Comparison of ENCODE assay signal across 17 cellular contexts in the genomic region with DNA sequence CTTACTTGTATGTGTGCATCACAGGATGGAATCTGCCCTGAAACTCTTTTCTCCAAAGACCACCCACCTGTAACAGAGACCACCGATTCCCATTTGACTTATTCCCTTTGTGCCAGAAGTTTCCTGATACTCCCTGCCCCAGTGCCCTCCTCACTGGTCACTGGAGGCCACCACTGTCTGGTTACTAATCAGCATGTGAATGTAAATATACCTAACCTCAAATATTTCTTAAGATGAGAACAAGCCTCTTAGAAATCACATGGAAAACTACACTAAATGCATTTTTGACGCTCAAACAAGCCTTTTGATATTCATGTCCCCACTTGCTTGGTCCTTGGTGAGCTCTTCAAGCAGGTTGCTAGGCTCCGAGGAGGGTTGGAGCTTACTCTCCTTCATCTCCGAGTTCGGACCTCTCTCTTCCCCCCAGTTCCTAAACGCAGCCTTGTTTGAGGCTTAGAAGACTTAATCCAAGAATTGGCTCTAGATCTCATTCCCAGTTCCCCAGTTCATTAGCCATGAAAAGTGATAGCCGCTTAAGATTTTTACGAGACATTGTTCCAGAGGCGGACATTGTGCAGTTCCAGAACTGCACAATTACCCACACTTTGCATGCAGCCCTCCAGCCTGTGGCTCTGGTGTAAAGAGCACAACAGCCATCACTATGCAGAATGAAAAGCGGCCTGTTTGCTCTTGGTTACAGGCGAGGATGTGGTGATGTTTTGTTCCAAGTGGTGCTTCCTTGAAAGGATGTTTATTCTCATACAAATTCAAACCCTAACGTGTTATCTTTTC.
"Had no signal": no experiment of that assay in that cellular context is flagged by ENCODE, and none has a peak within 500 bp of the region (broad histone marks: within the 10 kb centered on the region; RNA-seq: fewer than 3 reads in every experiment).

No MANE protein-coding gene starts in this region.

- H3K27ac Mint-ChIP-seq: activated naive CD4-positive, alpha-beta T cell treated with anti-CD3 and anti-CD28 coated beads, Interleukin-2, amount 50 U/mL, for 72 hours; nephron progenitor cell had no signal

- H3K27ac ChIP-seq: breast epithelium, esophagus squamous epithelium, foreskin keratinocyte, heart right ventricle, tibial artery, vagina had no signal

- H3K27me3 ChIP-seq: breast epithelium, dorsolateral prefrontal cortex, esophagus squamous epithelium, foreskin keratinocyte, tibial artery, vagina had no signal

- H3K9me3 Mint-ChIP-seq: activated T-cell treated with anti-CD3 and anti-CD28 coated beads, Interleukin-2, amount 50 U/mL, for 4 hours; nephron progenitor cell had no signal

- H3K4me3 ChIP-seq: breast epithelium, esophagus squamous epithelium, heart right ventricle, tibial artery, vagina had no signal

- DNase-seq: activated CD4-positive, alpha-beta T cell treated with anti-CD3 and anti-CD28 coated beads, Interleukin-2, amount 50 U/mL, for 4 hours; activated CD4-positive, CD25-positive, alpha-beta regulatory T cell treated with anti-CD3 and anti-CD28 coated beads, Interleukin-2, amount 50 U/mL, for 72 hours; activated effector memory CD4-positive, alpha-beta T cell treated with anti-CD3 and anti-CD28 coated beads, Interleukin-2, amount 50 U/mL, for 16 hours; activated T-cell treated with anti-CD3 and anti-CD28 coated beads, Interleukin-2, amount 50 U/mL, for 4 hours; esophagus squamous epithelium; foreskin keratinocyte; heart right ventricle; mesendoderm; nephron progenitor cell; posterior cingulate gyrus; right cardiac atrium; small intestine; tibial artery had no signal

- H3K9me3 ChIP-seq: breast epithelium, esophagus squamous epithelium, heart right ventricle, tibial artery, vagina had no signal

- H3K36me3 Mint-ChIP-seq: activated naive CD4-positive, alpha-beta T cell treated with anti-CD3 and anti-CD28 coated beads, Interleukin-2, amount 50 U/mL, for 72 hours had no signal

- ATAC-seq: activated naive CD4-positive, alpha-beta T cell treated with anti-CD3 and anti-CD28 coated beads, Interleukin-2, amount 50 U/mL, for 72 hours; activated T-cell treated with anti-CD3 and anti-CD28 coated beads, Interleukin-2, amount 50 U/mL, for 4 hours; foreskin keratinocyte; heart right ventricle; right cardiac atrium had no signal

- H3K4me1 ChIP-seq: breast epithelium, foreskin keratinocyte, heart right ventricle had no signal

- H3K36me3 ChIP-seq: breast epithelium, esophagus squamous epithelium, heart right ventricle, tibial artery, vagina had no signal

- H3K4me3 Mint-ChIP-seq: activated T-cell treated with anti-CD3 and anti-CD28 coated beads, Interleukin-2, amount 50 U/mL, for 4 hours; nephron progenitor cell had no signal
